Comparison of ENCODE assay signal across 19 cellular contexts in the genomic region with DNA sequence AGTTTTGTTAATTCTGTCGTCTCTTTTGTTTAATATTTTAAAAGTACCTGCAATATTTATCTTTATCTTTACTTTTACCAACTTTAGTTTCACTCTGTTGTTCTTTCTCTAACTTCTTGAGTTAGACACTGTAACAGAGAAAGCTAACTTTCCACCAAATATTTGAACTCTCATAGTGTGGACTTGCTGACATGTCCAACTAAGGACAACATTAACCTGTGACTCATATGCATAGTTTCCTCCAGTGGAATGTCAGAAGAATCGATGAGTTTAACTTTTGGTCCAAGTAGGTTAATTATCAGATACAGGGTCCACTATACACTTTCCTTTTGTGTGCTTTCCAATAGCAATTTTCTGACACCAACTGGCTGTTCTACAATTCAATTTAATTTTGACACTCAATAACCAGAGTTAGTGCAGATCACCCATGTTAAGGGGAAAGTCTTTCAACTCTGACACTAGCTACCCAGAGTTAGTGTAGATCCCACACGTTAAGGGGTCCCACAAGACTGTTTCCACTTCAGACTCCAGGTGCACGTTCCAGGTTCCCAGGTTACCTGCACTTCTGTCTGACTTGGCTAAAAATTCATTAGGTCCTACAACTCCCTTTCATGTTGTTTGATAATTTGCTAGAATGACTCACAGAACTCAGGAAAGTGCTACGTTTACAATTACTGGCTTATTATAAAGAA.
DNase-seq lines count a peak whose midpoint lies in the region; ATAC-seq, FAIRE-seq and TF ChIP-seq lines count a peak whose summit lies in the region.
"Had no signal": no experiment of that assay in that cellular context is flagged by ENCODE, and none has a peak within 500 bp of the region (broad histone marks: within the 10 kb centered on the region; RNA-seq: fewer than 3 reads in every experiment).

No MANE protein-coding gene starts in this region.

- H3K27me3 Mint-ChIP-seq in astrocyte (ENCODE audit: low read depth, unreplicated experiment), result no peaks in the 10 kb centered on the region
- H3K27me3 Mint-ChIP-seq: central memory CD8-positive, alpha-beta T cell; naive B cell had no signal

- TF ChIP-seq EP300 in A549 (IDR thresholded peaks at IDR 0.05), result no peak

- TF ChIP-seq CTCF in A549 (IDR thresholded peaks at IDR 0.05) (no peak), astrocyte (IDR thresholded peaks at IDR 0.05; ENCODE audit: insufficient read depth, low read depth, low read length) (no peak)

- POLR2A ChIA-PET in A549 (lab: Yijun Ruan, JAX), result no interaction called here

- H3K27ac ChIP-seq in A549 (no peak overlapping the region), astrocyte (ENCODE audit: low read depth, low read length) (peak overlapping the region; percentile 61), iPS-18a (ENCODE audit: low read length) (peak overlapping the region; percentile 51)
- H3K27ac ChIP-seq: heart right ventricle, KMS-11, suprapubic skin had no signal

- H3K36me3 Mint-ChIP-seq in astrocyte (ENCODE audit: low read depth, unreplicated experiment), result no peaks in the 10 kb centered on the region
- H3K36me3 Mint-ChIP-seq: naive B cell had no signal

- no peaks in the 10 kb centered on the region for H3K36me3 ChIP-seq in astrocyte (ENCODE audit: insufficient read depth, low read length)
- H3K36me3 ChIP-seq in iPS-18a (ENCODE audit: control insufficient read depth, low read depth, low read length), result no peaks in the 10 kb centered on the region
- H3K36me3 ChIP-seq: heart right ventricle, suprapubic skin had no signal

- H3K9ac ChIP-seq in astrocyte (ENCODE audit: low read length), result no peak overlapping the region
- H3K9ac ChIP-seq in iPS-18a (ENCODE audit: low read length), result no peak overlapping the region
- H3K9ac ChIP-seq: KMS-11 had no signal

- CTCF ChIA-PET in A549 (lab: Yijun Ruan, JAX), result no interaction called here

- H3K27ac Mint-ChIP-seq in astrocyte (ENCODE audit: unreplicated experiment), result peak overlapping the region; percentile 88
- H3K27ac Mint-ChIP-seq: activated T-cell treated with anti-CD3 and anti-CD28 coated beads, Interleukin-2, amount 50 U/mL, for 72 hours had no signal

- no peak overlapping the region for H3K4me3 ChIP-seq in A549
- peak overlapping the region; percentile 28 for H3K4me3 ChIP-seq in astrocyte (ENCODE audit: insufficient read depth, low read depth, low read length)
- no peak overlapping the region for H3K4me3 ChIP-seq in iPS-18a (ENCODE audit: low read length)
- H3K4me3 ChIP-seq: heart right ventricle, suprapubic skin had no signal

- H3K4me3 Mint-ChIP-seq in astrocyte (ENCODE audit: unreplicated experiment), result no peak overlapping the region
- H3K4me3 Mint-ChIP-seq: activated T-cell treated with anti-CD3 and anti-CD28 coated beads, Interleukin-2, amount 50 U/mL, for 72 hours; central memory CD8-positive, alpha-beta T cell; naive B cell had no signal

- H3K4me1 ChIP-seq in A549, result no peaks in the 10 kb centered on the region
- peaks cover 8% of the 10 kb centered on the region for H3K4me1 ChIP-seq in astrocyte (ENCODE audit: insufficient read depth, low read length)
- peaks cover 16% of the 10 kb centered on the region for H3K4me1 ChIP-seq in iPS-18a (ENCODE audit: control insufficient read depth, low read depth, low read length)
- H3K4me1 ChIP-seq: heart right ventricle, suprapubic skin had no signal

- peaks cover 1% of the 10 kb centered on the region for H3K9me3 Mint-ChIP-seq in astrocyte (ENCODE audit: unreplicated experiment)
- H3K9me3 Mint-ChIP-seq: activated T-cell treated with anti-CD3 and anti-CD28 coated beads, Interleukin-2, amount 50 U/mL, for 72 hours had no signal

- TF ChIP-seq RAD21 in A549 (conservative IDR thresholded peaks at IDR 0.05 in 1 of 2, IDR thresholded peaks at IDR 0.05 in 1 of 2), result no peak

- no peaks in the 10 kb centered on the region for H3K79me2 ChIP-seq in astrocyte (ENCODE audit: insufficient read depth, low read length)

- TF ChIP-seq POLR2A in A549 (IDR thresholded peaks at IDR 0.05; ENCODE audit: low read length) (no peak), H54 (IDR thresholded peaks at IDR 0.05; ENCODE audit: low read depth, low read length) (no peak)

- H2AFZ ChIP-seq in astrocyte (ENCODE audit: low read depth, low read length), result no peak overlapping the region

- H3K4me2 ChIP-seq in A549 (no peak overlapping the region), astrocyte (ENCODE audit: low read length) (peak overlapping the region; percentile 74)
- H3K4me2 ChIP-seq: KMS-11 had no signal

- peaks cover 12% of the 10 kb centered on the region for H3K4me1 Mint-ChIP-seq in astrocyte (ENCODE audit: low read depth, unreplicated experiment)
- H3K4me1 Mint-ChIP-seq: central memory CD8-positive, alpha-beta T cell; naive B cell had no signal

- DNase-seq in A549 (ENCODE audit: low read depth in 1 of 2, low spot score in 1 of 2) (no peak), H54 (ENCODE audit: insufficient read length, low spot score) (no peak), astrocyte (ENCODE audit: low read depth) (peak; percentile 52), ureter (ENCODE audit: low spot score) (no peak), NCI-H69 (lab: John Stamatoyannopoulos, UW) (no peak), NCI-H1436 (lab: John Stamatoyannopoulos, UW) (no peak)
- DNase-seq: activated CD4-positive, alpha-beta T cell treated with anti-CD3 and anti-CD28 coated beads, Interleukin-2, amount 50 U/mL, for 48 hours; activated T-cell treated with anti-CD3 and anti-CD28 coated beads, Interleukin-2, amount 50 U/mL, for 72 hours; heart right ventricle; naive B cell; NCI-H146; stimulated activated CD4-positive, alpha-beta T cell treated with anti-CD3 and anti-CD28 coated beads, Interleukin-2, amount 100 ng/mL, for 24 hours had no signal

- WGBS in A549 (ENCODE audit: missing lambda C conversion rate), result under 1% methylated on average over 5 of the region's 5 CpGs

- H3K9me3 ChIP-seq in A549 (no peaks in the 10 kb centered on the region), astrocyte (ENCODE audit: insufficient read depth, low read depth, low read length) (no peaks in the 10 kb centered on the region), iPS-18a (ENCODE audit: control insufficient read depth, low read depth, low read length) (peaks cover 15% of the 10 kb centered on the region)
- H3K9me3 ChIP-seq: heart right ventricle, suprapubic skin had no signal

- no peaks in the 10 kb centered on the region for H4K20me1 ChIP-seq in astrocyte (ENCODE audit: insufficient read depth, low read length)

- ATAC-seq in A549, result no peak
- ATAC-seq in GM19023 (IDR thresholded peaks at IDR 0.05; ENCODE audit: unreplicated experiment), result no peak
- ATAC-seq: activated T-cell treated with anti-CD3 and anti-CD28 coated beads, Interleukin-2, amount 50 U/mL, for 72 hours; heart right ventricle; left lobe of liver had no signal

- FAIRE-seq in A549 (lab: Jason Lieb, UNC) (peak; percentile 85), H54 (lab: Jason Lieb, UNC) (peak; percentile 53), astrocyte (lab: Jason Lieb, UNC) (peak; percentile 98)
- FAIRE-seq: D721Med had no signal

- H3K27me3 ChIP-seq in astrocyte (ENCODE audit: insufficient read depth, low read length) (no peaks in the 10 kb centered on the region), iPS-18a (ENCODE audit: control insufficient read depth, insufficient read depth, low read length) (no peaks in the 10 kb centered on the region)
- H3K27me3 ChIP-seq: suprapubic skin had no signal

TF ChIP-seq in A549, 52 proteins besides CTCF, POLR2A, EP300 and RAD21:
- TF ChIP-seq EHMT2 (IDR thresholded peaks at IDR 0.05; ENCODE audit: low read depth) (no peak), KDM1A (IDR thresholded peaks at IDR 0.05; ENCODE audit: low read depth) (no peak), CEBPB (IDR thresholded peaks at IDR 0.05) (no peak), TP53 (CRISPR knock-in tag; IDR thresholded peaks at IDR 0.05) (no peak), CBX8 (IDR thresholded peaks at IDR 0.05) (no peak), NFE2L2 (conservative IDR thresholded peaks at IDR 0.05; ENCODE audit: low read length) (no peak), ZSCAN20 (CRISPR knock-in tag; IDR thresholded peaks at IDR 0.05) (no peak), ZNF302 (CRISPR knock-in tag; IDR thresholded peaks at IDR 0.05) (no peak), RNF2 (IDR thresholded peaks at IDR 0.05; ENCODE audit: borderline replicate concordance, low read depth) (no peak), TFCP2L1 (CRISPR knock-in tag; IDR thresholded peaks at IDR 0.05) (no peak), NR3C1 (IDR thresholded peaks at IDR 0.05) (no peak), MAZ (IDR thresholded peaks at IDR 0.05; ENCODE audit: borderline replicate concordance, low read depth, low read length) (no peak)
- TF ChIP-seq, protein P1, sequence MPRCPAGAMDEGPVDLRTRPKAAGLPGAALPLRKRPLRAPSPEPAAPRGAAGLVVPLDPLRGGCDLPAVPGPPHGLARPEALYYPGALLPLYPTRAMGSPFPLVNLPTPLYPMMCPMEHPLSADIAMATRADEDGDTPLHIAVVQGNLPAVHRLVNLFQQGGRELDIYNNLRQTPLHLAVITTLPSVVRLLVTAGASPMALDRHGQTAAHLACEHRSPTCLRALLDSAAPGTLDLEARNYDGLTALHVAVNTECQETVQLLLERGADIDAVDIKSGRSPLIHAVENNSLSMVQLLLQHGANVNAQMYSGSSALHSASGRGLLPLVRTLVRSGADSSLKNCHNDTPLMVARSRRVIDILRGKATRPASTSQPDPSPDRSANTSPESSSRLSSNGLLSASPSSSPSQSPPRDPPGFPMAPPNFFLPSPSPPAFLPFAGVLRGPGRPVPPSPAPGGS (IDR thresholded peaks at IDR 0.05), result no peak
- TF ChIP-seq, protein P2, sequence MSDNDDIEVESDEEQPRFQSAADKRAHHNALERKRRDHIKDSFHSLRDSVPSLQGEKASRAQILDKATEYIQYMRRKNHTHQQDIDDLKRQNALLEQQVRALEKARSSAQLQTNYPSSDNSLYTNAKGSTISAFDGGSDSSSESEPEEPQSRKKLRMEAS (IDR thresholded peaks at IDR 0.05), result no peak

Comparison
In these comparisons a context has a peak if more than half of its experiments do, and no peak if none do; other contexts are left out.
1. H3K27ac ChIP-seq: peak in astrocyte (single experiment) and iPS-18a (single experiment); none in A549 (0 of 2).